25 cellular contexts compared by ENCODE assay signal in genomic region chr6:8608737-8609136, GRCh38.
"Had no signal": no experiment of that assay in that cellular context is flagged by ENCODE, and none has a peak within 500 bp of the region (broad histone marks: within the 10 kb centered on the region; RNA-seq: fewer than 3 reads in every experiment).

No MANE protein-coding gene starts in this region.

- H3K36me3 Mint-ChIP-seq: stimulated activated naive B cell treated with anti-CD40 and anti-IgM and Interleukin-4, amounts not matched to agents 10 μg/mL and 1 μg/mL and 100 μg/mL, for 72 hours had no signal

- DNase-seq: dorsolateral prefrontal cortex; effector CD4-positive, alpha-beta T cell; foreskin fibroblast; gastrocnemius medialis; head of caudate nucleus; left ventricle myocardium superior; lower lobe of right lung; mucosa of descending colon; naive B cell; right lobe of liver; small intestine; stimulated activated CD4-positive, alpha-beta T cell treated with anti-CD3 and anti-CD28 coated beads, Interleukin-15, amount 100 ng/mL, for 24 hours; stimulated activated CD4-positive, alpha-beta T cell treated with anti-CD3 and anti-CD28 coated beads, Interleukin-2, amount 100 ng/mL, for 48 hours; stimulated activated naive B cell treated with anti-CD40 and anti-IgM and Interleukin-4, amounts not matched to agents 10 μg/mL and 1 μg/mL and 100 μg/mL, for 72 hours; transverse colon; upper lobe of right lung; uterus had no signal

- H3K27ac Mint-ChIP-seq: naive B cell; natural killer cell treated with Interleukin-12 subunit alpha and Interleukin-12 subunit beta and Interleukin-15 and Interleukin-18, amount 100 ng/mL, for 72 hours; progenitor cell of endocrine pancreas; stimulated activated naive B cell treated with anti-CD40 and anti-IgM and Interleukin-4, amounts not matched to agents 10 μg/mL and 1 μg/mL and 100 μg/mL, for 72 hours; stimulated activated naive CD8-positive, alpha-beta T cell treated with anti-CD3 and anti-CD28 coated beads, Interleukin-15, Interleukin-2, amounts not matched to agents 100 ng/mL and 50 ng/mL, for 24 hours had no signal

- H3K4me3 ChIP-seq: dorsolateral prefrontal cortex, gastrocnemius medialis, lower lobe of right lung, mucosa of descending colon, right lobe of liver, thoracic aorta, transverse colon, upper lobe of right lung, uterus had no signal

- H3K4me3 Mint-ChIP-seq: naive B cell; natural killer cell treated with Interleukin-12 subunit alpha and Interleukin-12 subunit beta and Interleukin-15 and Interleukin-18, amount 100 ng/mL, for 72 hours; neural crest cell; stimulated activated naive B cell treated with anti-CD40 and anti-IgM and Interleukin-4, amounts not matched to agents 10 μg/mL and 1 μg/mL and 100 μg/mL, for 72 hours; stimulated activated naive CD8-positive, alpha-beta T cell treated with anti-CD3 and anti-CD28 coated beads, Interleukin-15, Interleukin-2, amounts not matched to agents 100 ng/mL and 50 ng/mL, for 24 hours had no signal

- H2AFZ ChIP-seq: parathyroid adenoma had no signal

- H3K79me2 ChIP-seq: parathyroid adenoma had no signal

- H3K27me3 Mint-ChIP-seq: naive B cell; natural killer cell treated with Interleukin-12 subunit alpha and Interleukin-12 subunit beta and Interleukin-15 and Interleukin-18, amount 100 ng/mL, for 72 hours; progenitor cell of endocrine pancreas; stimulated activated naive B cell treated with anti-CD40 and anti-IgM and Interleukin-4, amounts not matched to agents 10 μg/mL and 1 μg/mL and 100 μg/mL, for 72 hours; stimulated activated naive CD8-positive, alpha-beta T cell treated with anti-CD3 and anti-CD28 coated beads, Interleukin-15, Interleukin-2, amounts not matched to agents 100 ng/mL and 50 ng/mL, for 24 hours had no signal

- ATAC-seq: esophagus mucosa; gastrocnemius medialis; left ventricle myocardium superior; lower lobe of right lung; mucosa of descending colon; natural killer cell treated with Interleukin-12 subunit alpha and Interleukin-12 subunit beta and Interleukin-15 and Interleukin-18, amount 100 ng/mL, for 72 hours; right lobe of liver; stimulated activated naive B cell treated with anti-CD40 and anti-IgM and Interleukin-4, amounts not matched to agents 10 μg/mL and 1 μg/mL and 100 μg/mL, for 72 hours; upper lobe of right lung had no signal

- H3K4me1 ChIP-seq: gastrocnemius medialis, lower lobe of right lung, parathyroid adenoma, right lobe of liver, transverse colon, upper lobe of right lung, uterus had no signal

- H3K36me3 ChIP-seq: gastrocnemius medialis, lower lobe of right lung, right lobe of liver, thoracic aorta, transverse colon, upper lobe of right lung, uterus had no signal

- H3K27ac ChIP-seq: dorsolateral prefrontal cortex, epithelial cell of prostate, gastrocnemius medialis, lower lobe of right lung, parathyroid adenoma, right lobe of liver, thoracic aorta, transverse colon, upper lobe of right lung, uterus had no signal

- H3K4me1 Mint-ChIP-seq: naive B cell; neural crest cell; stimulated activated naive B cell treated with anti-CD40 and anti-IgM and Interleukin-4, amounts not matched to agents 10 μg/mL and 1 μg/mL and 100 μg/mL, for 72 hours had no signal

- H3K27me3 ChIP-seq: dorsolateral prefrontal cortex, gastrocnemius medialis, right lobe of liver, transverse colon, upper lobe of right lung, uterus had no signal

- H3K9me3 ChIP-seq: gastrocnemius medialis, lower lobe of right lung, mucosa of descending colon, right lobe of liver, thoracic aorta, transverse colon, upper lobe of right lung, uterus had no signal

- H3K9ac ChIP-seq: parathyroid adenoma had no signal
